Comparison of ENCODE assay signal across 25 cellular contexts in genomic region chr22:36088292-36088691, GRCh38. TPM values are rescaled to one million over a fixed set of nuclear protein-coding genes. Genes with fewer than 3 reads are reported as not detected.
A peak's percentile ranks its signal among the peaks of the same experiment; 100 is the strongest.
DNase-seq lines count a peak whose midpoint lies in the region; ATAC-seq and TF ChIP-seq lines count a peak whose summit lies in the region.
"Had no signal": no experiment of that assay in that cellular context is flagged by ENCODE, and none has a peak within 500 bp of the region (broad histone marks: within the 10 kb centered on the region; RNA-seq: fewer than 3 reads in every experiment).

No MANE protein-coding gene starts in this region.

- no peak overlapping the region for H3K4me3 Mint-ChIP-seq in natural killer cell treated with Interleukin-12 subunit alpha and Interleukin-12 subunit beta and Interleukin-15 and Interleukin-18, amount 100 ng/mL, for 72 hours
- H3K4me3 Mint-ChIP-seq in natural killer cell, result no peak overlapping the region
- no peak overlapping the region for H3K4me3 Mint-ChIP-seq in activated CD4-positive, alpha-beta memory T cell treated with anti-CD3 and anti-CD28 coated beads for 36 hours
- no peak overlapping the region for H3K4me3 Mint-ChIP-seq in activated T-helper 1 cell treated with anti-CD3 and anti-CD28 coated beads, Interleukin-12 subunit alpha, Interleukin-12 subunit beta, Interleukin-2, Interleukin-4 antibody, amounts not matched to agents 30 ng/mL and 10 ng/mL and 1 ng/mL, durations not matched to agents 14 hours and 24 hours and 36 hours
- H3K4me3 Mint-ChIP-seq: activated CD4-positive, alpha-beta T cell treated with anti-CD3 and anti-CD28 coated beads for 36 hours; IgD-negative memory B cell; nephron; stimulated activated naive B cell treated with anti-CD40 and anti-IgM and Interleukin-4, amounts not matched to agents 10 μg/mL and 1 μg/mL and 100 μg/mL, for 72 hours; T-helper 1 cell treated with Interleukin-12 subunit alpha and Interleukin-12 subunit beta and Interleukin-4 antibody, amounts not matched to agents 30 μg/mL and 1 μg/mL, for 36 hours had no signal

- CTCF ChIA-PET in activated CD4-positive, alpha-beta memory T cell treated with anti-CD3 and anti-CD28 coated beads for 36 hours (lab: Charles Lee), result interaction anchor here (1.3 kb wide), 1 partner anchor 23 kb away, joined by 3 read pairs; no protein-coding TSS in a partner anchor

- no peaks in the 10 kb centered on the region for H3K9me3 ChIP-seq in thyroid gland
- H3K9me3 ChIP-seq: BLaER1 treated with 17β-estradiol and CSF1 and Interleukin-3, amounts not matched to agents 10 nM and 100 nM; suprapubic skin had no signal

- POLR2A ChIA-PET in activated CD4-positive, alpha-beta memory T cell treated with anti-CD3 and anti-CD28 coated beads for 36 hours (lab: Charles Lee), result no interaction called here

- no peaks in the 10 kb centered on the region for H3K36me3 ChIP-seq in thyroid gland
- H3K36me3 ChIP-seq: BLaER1 treated with 17β-estradiol and CSF1 and Interleukin-3, amounts not matched to agents 10 nM and 100 nM; suprapubic skin had no signal

- peaks cover 8 to 9% of the 10 kb centered on the region in 2 donors for H3K4me1 ChIP-seq in thyroid gland
- H3K4me1 ChIP-seq: suprapubic skin had no signal

- H3K27me3 ChIP-seq in thyroid gland, result no peaks in the 10 kb centered on the region
- H3K27me3 ChIP-seq: BLaER1 treated with 17β-estradiol and CSF1 and Interleukin-3, amounts not matched to agents 10 nM and 100 nM; suprapubic skin had no signal

- peak; percentile 48 for DNase-seq in natural killer cell treated with Interleukin-12 subunit alpha and Interleukin-12 subunit beta and Interleukin-15 and Interleukin-18, amount 100 ng/mL, for 72 hours (ENCODE audit: low spot score)
- DNase-seq in natural killer cell, result no peak
- peak; percentile 37 for DNase-seq in SW480 (ENCODE audit: low spot score)
- DNase-seq in left kidney (ENCODE audit: low read depth, low spot score), result peak; percentile 37
- DNase-seq in thyroid gland, result peak; percentile 77
- DNase-seq in activated CD4-positive, alpha-beta memory T cell treated with anti-CD3 and anti-CD28 coated beads for 36 hours, result no peak
- no peak for DNase-seq in activated T-helper 1 cell treated with anti-CD3 and anti-CD28 coated beads, Interleukin-12 subunit alpha, Interleukin-12 subunit beta, Interleukin-2, Interleukin-4 antibody, amounts not matched to agents 30 ng/mL and 10 ng/mL and 1 ng/mL, durations not matched to agents 14 hours and 24 hours and 36 hours (ENCODE audit: low spot score)
- no peak for DNase-seq in OCI-M2 (lab: John Stamatoyannopoulos, UW; ENCODE audit: unreplicated experiment)
- DNase-seq: activated CD4-positive, alpha-beta T cell treated with anti-CD3 and anti-CD28 coated beads for 36 hours; activated effector memory CD4-positive, alpha-beta T cell treated with anti-CD3 and anti-CD28 coated beads, Interleukin-2, amount 50 U/mL, for 16 hours; activated T-cell treated with anti-CD3 and anti-CD28 coated beads for 4 hours; COR-L47; EL; NCI-H1092 treated with DMSO at 0.1 percent for 48 hours; NCI-H187; NCI-H2227 treated with DMSO at 0.1 percent for 48 hours; RPMI8226; stimulated activated CD4-positive, alpha-beta T cell treated with anti-CD3 and anti-CD28 coated beads, Interleukin-15, amount 100 ng/mL, for 24 hours; stimulated activated naive B cell treated with anti-CD40 and anti-IgM and Interleukin-4, amounts not matched to agents 10 μg/mL and 1 μg/mL and 100 μg/mL, for 72 hours had no signal

- no peak for TF ChIP-seq POLR2A in thyroid gland (IDR thresholded peaks at IDR 0.05)

- H3K4me1 Mint-ChIP-seq in natural killer cell treated with Interleukin-12 subunit alpha and Interleukin-12 subunit beta and Interleukin-15 and Interleukin-18, amount 100 ng/mL, for 72 hours (ENCODE audit: low read depth in 2 of 2), result no peaks in the 10 kb centered on the region
- H3K4me1 Mint-ChIP-seq in natural killer cell, result no peaks in the 10 kb centered on the region
- no peaks in the 10 kb centered on the region for H3K4me1 Mint-ChIP-seq in activated CD4-positive, alpha-beta memory T cell treated with anti-CD3 and anti-CD28 coated beads for 36 hours (ENCODE audit: low read depth)
- peaks cover 5% of the 10 kb centered on the region for H3K4me1 Mint-ChIP-seq in activated T-helper 1 cell treated with anti-CD3 and anti-CD28 coated beads, Interleukin-12 subunit alpha, Interleukin-12 subunit beta, Interleukin-2, Interleukin-4 antibody, amounts not matched to agents 30 ng/mL and 10 ng/mL and 1 ng/mL, durations not matched to agents 14 hours and 24 hours and 36 hours (ENCODE audit: low read depth)
- H3K4me1 Mint-ChIP-seq: nephron; stimulated activated naive B cell treated with anti-CD40 and anti-IgM and Interleukin-4, amounts not matched to agents 10 μg/mL and 1 μg/mL and 100 μg/mL, for 72 hours had no signal

- no peak for ATAC-seq in natural killer cell treated with Interleukin-12 subunit alpha and Interleukin-12 subunit beta and Interleukin-15 and Interleukin-18, amount 100 ng/mL, for 72 hours
- ATAC-seq in natural killer cell, result no peak
- ATAC-seq: activated CD4-positive, alpha-beta T cell treated with anti-CD3 and anti-CD28 coated beads for 36 hours; GM12878; stimulated activated naive B cell treated with anti-CD40 and anti-IgM and Interleukin-4, amounts not matched to agents 10 μg/mL and 1 μg/mL and 100 μg/mL, for 72 hours had no signal

- no peak overlapping the region for H3K27ac Mint-ChIP-seq in natural killer cell treated with Interleukin-12 subunit alpha and Interleukin-12 subunit beta and Interleukin-15 and Interleukin-18, amount 100 ng/mL, for 72 hours
- no peak overlapping the region for H3K27ac Mint-ChIP-seq in natural killer cell
- H3K27ac Mint-ChIP-seq in activated CD4-positive, alpha-beta memory T cell treated with anti-CD3 and anti-CD28 coated beads for 36 hours, result no peak overlapping the region
- no peak overlapping the region for H3K27ac Mint-ChIP-seq in activated T-helper 1 cell treated with anti-CD3 and anti-CD28 coated beads, Interleukin-12 subunit alpha, Interleukin-12 subunit beta, Interleukin-2, Interleukin-4 antibody, amounts not matched to agents 30 ng/mL and 10 ng/mL and 1 ng/mL, durations not matched to agents 14 hours and 24 hours and 36 hours
- H3K27ac Mint-ChIP-seq: activated CD4-positive, alpha-beta T cell treated with anti-CD3 and anti-CD28 coated beads for 36 hours; nephron; stimulated activated naive B cell treated with anti-CD40 and anti-IgM and Interleukin-4, amounts not matched to agents 10 μg/mL and 1 μg/mL and 100 μg/mL, for 72 hours; T-helper 1 cell treated with Interleukin-12 subunit alpha and Interleukin-12 subunit beta and Interleukin-4 antibody, amounts not matched to agents 30 μg/mL and 1 μg/mL, for 36 hours had no signal

- no peak overlapping the region for H3K4me3 ChIP-seq in thyroid gland (replicated peaks in 1 of 3)
- H3K4me3 ChIP-seq: BLaER1 treated with 17β-estradiol and CSF1 and Interleukin-3, amounts not matched to agents 10 nM and 100 nM; GM12878; suprapubic skin had no signal

- no peak for TF ChIP-seq CTCF in natural killer cell (IDR thresholded peaks at IDR 0.05)
- TF ChIP-seq CTCF in thyroid gland (IDR thresholded peaks at IDR 0.05), result no peak

- peak overlapping the region; percentile 56 to 66 (median 65) for H3K27ac ChIP-seq in thyroid gland
- H3K27ac ChIP-seq: BLaER1 treated with 17β-estradiol and CSF1 and Interleukin-3, amounts not matched to agents 10 nM and 100 nM; suprapubic skin had no signal

- H3K36me3 Mint-ChIP-seq in natural killer cell treated with Interleukin-12 subunit alpha and Interleukin-12 subunit beta and Interleukin-15 and Interleukin-18, amount 100 ng/mL, for 72 hours, result no peaks in the 10 kb centered on the region
- no peaks in the 10 kb centered on the region for H3K36me3 Mint-ChIP-seq in natural killer cell
- no peaks in the 10 kb centered on the region for H3K36me3 Mint-ChIP-seq in activated CD4-positive, alpha-beta memory T cell treated with anti-CD3 and anti-CD28 coated beads for 36 hours
- H3K36me3 Mint-ChIP-seq in activated T-helper 1 cell treated with anti-CD3 and anti-CD28 coated beads, Interleukin-12 subunit alpha, Interleukin-12 subunit beta, Interleukin-2, Interleukin-4 antibody, amounts not matched to agents 30 ng/mL and 10 ng/mL and 1 ng/mL, durations not matched to agents 14 hours and 24 hours and 36 hours (ENCODE audit: low read depth), result no peaks in the 10 kb centered on the region
- H3K36me3 Mint-ChIP-seq: IgD-negative memory B cell; stimulated activated naive B cell treated with anti-CD40 and anti-IgM and Interleukin-4, amounts not matched to agents 10 μg/mL and 1 μg/mL and 100 μg/mL, for 72 hours had no signal

- intact Hi-C loops in natural killer cell (cut with micrococcal nuclease) (no loop called here), thyroid gland (cut with DNase I) (no loop called here)
- intact Hi-C loops in activated CD4-positive, alpha-beta memory T cell treated with anti-CD3 and anti-CD28 coated beads for 36 hours (cut with micrococcal nuclease), result no loop called here
- intact Hi-C loops in activated T-helper 1 cell treated with anti-CD3 and anti-CD28 coated beads, Interleukin-12 subunit alpha, Interleukin-12 subunit beta, Interleukin-2, Interleukin-4 antibody, amounts not matched to agents 30 ng/mL and 10 ng/mL and 1 ng/mL, durations not matched to agents 14 hours and 24 hours and 36 hours (cut with micrococcal nuclease), result no loop called here

- no peaks in the 10 kb centered on the region for H3K9me3 Mint-ChIP-seq in natural killer cell treated with Interleukin-12 subunit alpha and Interleukin-12 subunit beta and Interleukin-15 and Interleukin-18, amount 100 ng/mL, for 72 hours
- no peaks in the 10 kb centered on the region for H3K9me3 Mint-ChIP-seq in natural killer cell
- no peaks in the 10 kb centered on the region for H3K9me3 Mint-ChIP-seq in activated CD4-positive, alpha-beta memory T cell treated with anti-CD3 and anti-CD28 coated beads for 36 hours
- H3K9me3 Mint-ChIP-seq in activated T-helper 1 cell treated with anti-CD3 and anti-CD28 coated beads, Interleukin-12 subunit alpha, Interleukin-12 subunit beta, Interleukin-2, Interleukin-4 antibody, amounts not matched to agents 30 ng/mL and 10 ng/mL and 1 ng/mL, durations not matched to agents 14 hours and 24 hours and 36 hours, result no peaks in the 10 kb centered on the region
- H3K9me3 Mint-ChIP-seq: IgD-negative memory B cell; stimulated activated naive B cell treated with anti-CD40 and anti-IgM and Interleukin-4, amounts not matched to agents 10 μg/mL and 1 μg/mL and 100 μg/mL, for 72 hours; T-helper 1 cell treated with Interleukin-12 subunit alpha and Interleukin-12 subunit beta and Interleukin-4 antibody, amounts not matched to agents 30 μg/mL and 1 μg/mL, for 36 hours had no signal

- no peaks in the 10 kb centered on the region for H3K27me3 Mint-ChIP-seq in natural killer cell treated with Interleukin-12 subunit alpha and Interleukin-12 subunit beta and Interleukin-15 and Interleukin-18, amount 100 ng/mL, for 72 hours
- H3K27me3 Mint-ChIP-seq in natural killer cell (ENCODE audit: low read depth in 2 of 2), result no peaks in the 10 kb centered on the region
- no peaks in the 10 kb centered on the region for H3K27me3 Mint-ChIP-seq in activated CD4-positive, alpha-beta memory T cell treated with anti-CD3 and anti-CD28 coated beads for 36 hours
- no peaks in the 10 kb centered on the region for H3K27me3 Mint-ChIP-seq in activated T-helper 1 cell treated with anti-CD3 and anti-CD28 coated beads, Interleukin-12 subunit alpha, Interleukin-12 subunit beta, Interleukin-2, Interleukin-4 antibody, amounts not matched to agents 30 ng/mL and 10 ng/mL and 1 ng/mL, durations not matched to agents 14 hours and 24 hours and 36 hours (ENCODE audit: insufficient read depth)
- H3K27me3 Mint-ChIP-seq: activated CD4-positive, alpha-beta T cell treated with anti-CD3 and anti-CD28 coated beads for 36 hours had no signal

- WGBS in thyroid gland, 2 donors, result 38 to 55% methylated on average over 6 of the region's 6 CpGs

RNA-seq across cellular contexts. Expression of gene RBFOX2, which starts 59.7 kb away (rescaled TPM):
- 1 to 10 TPM in 1 of 2 donors, under 1 TPM in 1; 0.71 to 1.8 TPM for total RNA-seq in natural killer cell treated with Interleukin-12 subunit alpha and Interleukin-12 subunit beta and Interleukin-15 and Interleukin-18, amount 100 ng/mL, for 72 hours
- total RNA-seq in natural killer cell, result 1 to 10 TPM; 1.0 to 4.7 (median 3.0) TPM
- 100 to 1,000 TPM; 103 to 139 (median 108) TPM for total RNA-seq in thyroid gland
- 1 to 10 TPM; 4.3 to 4.6 TPM for total RNA-seq in activated CD4-positive, alpha-beta memory T cell treated with anti-CD3 and anti-CD28 coated beads for 36 hours
- total RNA-seq in activated T-helper 1 cell treated with anti-CD3 and anti-CD28 coated beads, Interleukin-12 subunit alpha, Interleukin-12 subunit beta, Interleukin-2, Interleukin-4 antibody, amounts not matched to agents 30 ng/mL and 10 ng/mL and 1 ng/mL, durations not matched to agents 14 hours and 24 hours and 36 hours, result 3.7 and 3.8 TPM in 2 replicates

Comparison
In these comparisons a context has a peak if more than half of its experiments do, and no peak if none do; other contexts are left out.
1. DNase-seq: peak in natural killer cell treated with Interleukin-12 subunit alpha and Interleukin-12 subunit beta and Interleukin-15 and Interleukin-18, amount 100 ng/mL, for 72 hours (single experiment), SW480 (single experiment), left kidney (single experiment) and thyroid gland (2 of 2); none in natural killer cell (single experiment), activated CD4-positive, alpha-beta memory T cell treated with anti-CD3 and anti-CD28 coated beads for 36 hours (single experiment), activated T-helper 1 cell treated with anti-CD3 and anti-CD28 coated beads, Interleukin-12 subunit alpha, Interleukin-12 subunit beta, Interleukin-2, Interleukin-4 antibody, amounts not matched to agents 30 ng/mL and 10 ng/mL and 1 ng/mL, durations not matched to agents 14 hours and 24 hours and 36 hours (single experiment) and OCI-M2 (single experiment).
2. RNA of gene RBFOX2, which starts 59.7 kb away (total RNA-seq): 103 to 139 TPM in thyroid gland; 4.3 to 4.6 TPM in activated CD4-positive, alpha-beta memory T cell treated with anti-CD3 and anti-CD28 coated beads for 36 hours, 3.7 to 3.8 TPM in activated T-helper 1 cell treated with anti-CD3 and anti-CD28 coated beads, Interleukin-12 subunit alpha, Interleukin-12 subunit beta, Interleukin-2, Interleukin-4 antibody, amounts not matched to agents 30 ng/mL and 10 ng/mL and 1 ng/mL, durations not matched to agents 14 hours and 24 hours and 36 hours, 1.0 to 4.7 TPM in natural killer cell and 0.71 to 1.8 TPM in natural killer cell treated with Interleukin-12 subunit alpha and Interleukin-12 subunit beta and Interleukin-15 and Interleukin-18, amount 100 ng/mL, for 72 hours; every median in the first group is over 10 times any median in the second.